Comparison of ENCODE assay signal across 12 cellular contexts in genomic region chr15:68526269-68526668, GRCh38. TPM values are rescaled to one million over a fixed set of nuclear protein-coding genes. Genes with fewer than 3 reads are reported as not detected.
DNase-seq lines count a peak whose midpoint lies in the region; ATAC-seq and TF ChIP-seq lines count a peak whose summit lies in the region.
"Had no signal": no experiment of that assay in that cellular context is flagged by ENCODE, and none has a peak within 500 bp of the region (broad histone marks: within the 10 kb centered on the region; RNA-seq: fewer than 3 reads in every experiment).

No MANE protein-coding gene starts in this region.

- H4K20me1 ChIP-seq in GM23338 (replicated peaks; ENCODE audit: insufficient read depth) = no peaks in the 10 kb centered on the region
- H4K20me1 ChIP-seq: BLaER1 had no signal

- H3K79me2 ChIP-seq in GM23338 (replicated peaks; ENCODE audit: insufficient read depth) = no peaks in the 10 kb centered on the region

- H3K4me1 ChIP-seq in GM23338 (ENCODE audit: insufficient read depth) = no peaks in the 10 kb centered on the region; the same call in 1 of the 2 replicates
- H3K4me1 ChIP-seq: pancreas had no signal

- H3K36me3 ChIP-seq in GM23338 (ENCODE audit: insufficient read depth) = no peaks in the 10 kb centered on the region
- H3K36me3 ChIP-seq: BLaER1, pancreas had no signal

- H3K27ac Mint-ChIP-seq in GM23338 = no peak overlapping the region
- no peak overlapping the region for H3K27ac Mint-ChIP-seq in activated naive CD4-positive, alpha-beta T cell treated with anti-CD3 and anti-CD28 coated beads, Interleukin-2, amount 10 ng/mL, durations not matched to agents 7 days and 5 days

- CTCF ChIA-PET in activated naive CD4-positive, alpha-beta T cell treated with anti-CD3 and anti-CD28 coated beads, Interleukin-2, amount 10 ng/mL, durations not matched to agents 7 days and 5 days (lab: Charles Lee) = interaction anchor here (1.1 to 1.4 kb wide), 2 partner anchors 12 to 27 kb away, joined by 3 to 6 read pairs; no protein-coding TSS in a partner anchor

- no peaks in the 10 kb centered on the region for H3K27me3 ChIP-seq in GM23338 (ENCODE audit: insufficient read depth)
- H3K27me3 ChIP-seq: BLaER1, pancreas had no signal

- no peak overlapping the region for H3K4me3 Mint-ChIP-seq in GM23338
- H3K4me3 Mint-ChIP-seq in activated naive CD4-positive, alpha-beta T cell treated with anti-CD3 and anti-CD28 coated beads, Interleukin-2, amount 10 ng/mL, durations not matched to agents 7 days and 5 days = no peak overlapping the region

- peaks cover 5% of the 10 kb centered on the region for H3K4me1 Mint-ChIP-seq in GM23338
- peaks cover 22% of the 10 kb centered on the region for H3K4me1 Mint-ChIP-seq in activated naive CD4-positive, alpha-beta T cell treated with anti-CD3 and anti-CD28 coated beads, Interleukin-2, amount 10 ng/mL, durations not matched to agents 7 days and 5 days

- DNase-seq in AG09309 (ENCODE audit: low read depth) = peak; percentile 53
- peak; percentile 44 to 85 for DNase-seq in cardiac fibroblast (ENCODE audit: low read depth in 2 of 2)
- DNase-seq in GDM1 (lab: John Stamatoyannopoulos, UW) = no peak
- DNase-seq in GM23338 (ENCODE audit: low spot score) = no peak
- DNase-seq in activated naive CD4-positive, alpha-beta T cell treated with anti-CD3 and anti-CD28 coated beads, Interleukin-2, amount 10 ng/mL, durations not matched to agents 7 days and 5 days = no peak
- DNase-seq: activated naive CD4-positive, alpha-beta T cell treated with Interleukin-2 at 50 U/mL for 16 hours; pancreas had no signal

- H3K4me3 ChIP-seq in AG09309 (ENCODE audit: control insufficient read depth, low read depth, low read length) (no peak overlapping the region), cardiac fibroblast (replicated peaks in 1 of 2; ENCODE audit: low read depth in 2 of 2, low read length in 2 of 2) (no peak overlapping the region), GM23338 (no peak overlapping the region)
- H3K4me3 ChIP-seq: BLaER1, pancreas had no signal

- H2AFZ ChIP-seq in GM23338 = no peak overlapping the region

- H3K27ac ChIP-seq in GM23338 (ENCODE audit: low read depth) = no peak overlapping the region
- H3K27ac ChIP-seq: BLaER1, pancreas, VCaP had no signal

- TF ChIP-seq CTCF in AG09309 (IDR thresholded peaks at IDR 0.05; ENCODE audit: control insufficient read depth, insufficient read depth, low read depth, low read length, missing control alignments) = no peak
- TF ChIP-seq CTCF in cardiac fibroblast (IDR thresholded peaks at IDR 0.05; ENCODE audit: low read depth, low read length) = no peak
- TF ChIP-seq CTCF in GM23338 (conservative IDR thresholded peaks at IDR 0.05; ENCODE audit: low read depth in 2 of 2) = no peak

- no peaks in the 10 kb centered on the region for H3K27me3 Mint-ChIP-seq in GM23338 (ENCODE audit: insufficient read depth, low read depth, poor library complexity)
- H3K27me3 Mint-ChIP-seq in activated naive CD4-positive, alpha-beta T cell treated with anti-CD3 and anti-CD28 coated beads, Interleukin-2, amount 10 ng/mL, durations not matched to agents 7 days and 5 days = peaks cover 46% of the 10 kb centered on the region

- H3K36me3 Mint-ChIP-seq in GM23338 (ENCODE audit: low read depth) = no peaks in the 10 kb centered on the region
- no peaks in the 10 kb centered on the region for H3K36me3 Mint-ChIP-seq in activated naive CD4-positive, alpha-beta T cell treated with anti-CD3 and anti-CD28 coated beads, Interleukin-2, amount 10 ng/mL, durations not matched to agents 7 days and 5 days

- ATAC-seq in GM19395 (IDR thresholded peaks at IDR 0.05; ENCODE audit: unreplicated experiment) (peak; percentile 88), HG03457 (IDR thresholded peaks at IDR 0.05; ENCODE audit: unreplicated experiment) (peak; percentile 48), GM19452 (IDR thresholded peaks at IDR 0.05; ENCODE audit: unreplicated experiment) (no peak), GM23338 (no peak)
- ATAC-seq: pancreas had no signal

- no peaks in the 10 kb centered on the region for H3K9me2 ChIP-seq in GM23338 (ENCODE audit: insufficient read depth)

- H3K9me3 Mint-ChIP-seq in GM23338 = 0 out of 3 replicates have a peak, but pooled peaks cover 1% of the 10 kb centered on the region
- H3K9me3 Mint-ChIP-seq in activated naive CD4-positive, alpha-beta T cell treated with anti-CD3 and anti-CD28 coated beads, Interleukin-2, amount 10 ng/mL, durations not matched to agents 7 days and 5 days = peaks cover 7% of the 10 kb centered on the region

- no peaks in the 10 kb centered on the region for H3F3A ChIP-seq in GM23338 (replicated peaks; ENCODE audit: low read depth)

- H3K4me2 ChIP-seq in GM23338 = no peak overlapping the region
- H3K4me2 ChIP-seq: BLaER1 had no signal

TF ChIP-seq in GM23338, 12 proteins besides CTCF, POLR2A, EP300 and RAD21:
- TF ChIP-seq ETS1 (IDR thresholded peaks at IDR 0.05) (no peak), EZH2phosphoT487 (IDR thresholded peaks at IDR 0.05; ENCODE audit: unreplicated experiment) (no peak), ZNF462 (CRISPR knock-in tag; IDR thresholded peaks at IDR 0.05) (no peak), STAT1 (IDR thresholded peaks at IDR 0.05; ENCODE audit: unreplicated experiment) (no peak)

RNA-seq across cellular contexts. Expression of gene CORO2B, which starts 52.5 kb away (rescaled TPM):
- total RNA-seq in GM23338 (2014; rRNA removed; shearing (Covaris generic)) = 2.8 and 4.6 TPM in 2 replicates
- polyA plus RNA-seq in GM23338 (2016; fragmentation: Nextera tagmentation; extraction: Ambion mirVana) = 1.4 and 1.6 TPM in 2 replicates

Comparison
In these comparisons a context has a peak if more than half of its experiments do, and no peak if none do; other contexts are left out.
1. DNase-seq: peak in AG09309 (single experiment) and cardiac fibroblast (2 of 2); none in GDM1 (single experiment), GM23338 (single experiment) and activated naive CD4-positive, alpha-beta T cell treated with anti-CD3 and anti-CD28 coated beads, Interleukin-2, amount 10 ng/mL, durations not matched to agents 7 days and 5 days (single experiment).
2. ATAC-seq: peak in GM19395 (single experiment) and HG03457 (single experiment); none in GM19452 (single experiment) and GM23338 (single experiment).